ENCODE assay signal across 1 cellular context in genomic region chr17:65072577-65073178, GRCh38.
TF ChIP-seq lines count a peak whose summit lies in the region.

No MANE protein-coding gene starts in this region.

TF ChIP-seq in HCT116, 20 proteins besides CTCF, POLR2A, EP300 and RAD21 (continued from another document):
- TF ChIP-seq, protein P1, sequence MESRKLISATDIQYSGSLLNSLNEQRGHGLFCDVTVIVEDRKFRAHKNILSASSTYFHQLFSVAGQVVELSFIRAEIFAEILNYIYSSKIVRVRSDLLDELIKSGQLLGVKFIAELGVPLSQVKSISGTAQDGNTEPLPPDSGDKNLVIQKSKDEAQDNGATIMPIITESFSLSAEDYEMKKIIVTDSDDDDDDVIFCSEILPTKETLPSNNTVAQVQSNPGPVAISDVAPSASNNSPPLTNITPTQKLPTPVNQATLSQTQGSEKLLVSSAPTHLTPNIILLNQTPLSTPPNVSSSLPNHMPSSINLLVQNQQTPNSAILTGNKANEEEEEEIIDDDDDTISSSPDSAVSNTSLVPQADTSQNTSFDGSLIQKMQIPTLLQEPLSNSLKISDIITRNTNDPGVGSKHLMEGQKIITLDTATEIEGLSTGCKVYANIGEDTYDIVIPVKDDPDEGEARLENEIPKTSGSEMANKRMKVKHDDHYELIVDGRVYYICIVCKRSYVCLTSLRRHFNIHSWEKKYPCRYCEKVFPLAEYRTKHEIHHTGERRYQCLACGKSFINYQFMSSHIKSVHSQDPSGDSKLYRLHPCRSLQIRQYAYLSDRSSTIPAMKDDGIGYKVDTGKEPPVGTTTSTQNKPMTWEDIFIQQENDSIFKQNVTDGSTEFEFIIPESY (IDR thresholded peaks at IDR 0.05; ENCODE audit: extremely low read depth, insufficient replicate concordance, low read length): no peak
- TF ChIP-seq SIN3A (IDR thresholded peaks at IDR 0.05; ENCODE audit: low read depth): no peak
